8 cellular contexts compared by ENCODE assay signal in the genomic region with DNA sequence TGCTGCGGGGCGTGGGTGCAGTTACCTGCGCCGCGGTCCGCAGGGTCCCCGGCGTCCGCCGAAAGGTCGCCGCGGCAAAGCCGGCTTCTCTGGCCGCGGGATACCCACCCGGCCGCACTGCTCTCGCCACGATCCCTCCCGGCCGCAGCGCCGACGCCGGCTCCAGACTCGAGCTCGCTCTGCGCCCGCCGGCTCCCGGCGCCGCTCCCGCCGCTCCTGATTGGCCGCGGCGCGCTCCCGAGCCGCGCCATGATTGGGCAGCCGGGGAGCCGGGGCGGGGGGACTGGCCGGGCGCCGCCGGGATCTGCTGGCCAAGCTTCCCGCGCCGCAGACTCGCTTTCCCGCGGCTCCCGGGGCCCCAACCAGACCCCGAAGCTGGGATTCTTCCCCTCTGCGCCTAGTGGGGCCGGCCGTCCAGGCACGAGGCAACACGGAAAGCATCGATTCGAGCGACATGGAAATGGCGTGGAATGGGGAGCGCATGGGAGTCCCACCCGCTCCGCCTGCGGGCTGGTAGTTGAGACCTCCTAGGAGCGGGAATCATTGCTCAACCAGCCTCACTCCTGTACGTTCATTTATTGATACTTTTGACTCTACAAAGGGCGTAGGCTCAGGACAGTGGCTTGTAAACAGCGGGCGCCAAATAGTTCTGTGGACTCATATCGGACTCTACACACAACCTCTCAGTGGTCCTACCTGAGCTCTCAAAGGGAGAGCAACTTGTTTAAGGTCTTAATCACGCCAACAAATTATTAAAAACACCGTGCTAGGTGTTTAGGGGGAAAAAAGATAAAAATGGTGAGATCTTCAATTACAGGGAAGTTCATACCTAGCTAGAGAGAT. TPM values are rescaled to one million over a fixed set of nuclear protein-coding genes. Genes with fewer than 3 reads are reported as not detected.
A peak's percentile ranks its signal among the peaks of the same experiment; 100 is the strongest.
DNase-seq lines count a peak whose midpoint lies in the region; ATAC-seq and TF ChIP-seq lines count a peak whose summit lies in the region.

No MANE protein-coding gene starts in this region.

- peak overlapping the region; percentile 90 for H2AFZ ChIP-seq in neuronal stem cell (ENCODE audit: low read length)

- H3K9ac ChIP-seq in HUES48 (ENCODE audit: low read depth, low read length) (peak overlapping the region; percentile 29), neuronal stem cell (ENCODE audit: low read depth, low read length, poor library complexity) (peak overlapping the region; percentile 85)

- no peak overlapping the region for H2BK5ac ChIP-seq in neuronal stem cell (ENCODE audit: low read length)

- H3K27ac ChIP-seq in HUES48 (ENCODE audit: low read depth, low read length) (no peak overlapping the region), neuronal stem cell (replicated peaks; ENCODE audit: low read length) (no peak overlapping the region)

- H2BK12ac ChIP-seq in neuronal stem cell (ENCODE audit: low read length), result no peak overlapping the region

- no peaks in the 10 kb centered on the region for H3K9me3 ChIP-seq in HUES48 (ENCODE audit: control insufficient read depth, insufficient read depth, low read length)
- peaks cover 0 to 3% of the 10 kb centered on the region in 2 donors for H3K9me3 ChIP-seq in neuronal stem cell (replicated peaks in 1 of 2; ENCODE audit: control insufficient read depth in 2 of 2, insufficient read depth in 1 of 2, low read depth in 1 of 2, low read length in 2 of 2)

- H3K23ac ChIP-seq in neuronal stem cell (ENCODE audit: low read depth, low read length, poor library complexity), result no peak overlapping the region

- H3K27ac Mint-ChIP-seq in Calu3 (ENCODE audit: unreplicated experiment), result no peak overlapping the region
- no peak overlapping the region for H3K27ac Mint-ChIP-seq in activated naive CD8-positive, alpha-beta T cell

- H3K14ac ChIP-seq in neuronal stem cell (ENCODE audit: low read length), result no peak overlapping the region

- DNase-seq in Calu3 (peak; percentile 87), RPMI8226 (peak; percentile 82), head of caudate nucleus (peak; percentile 28 to 90 (median 78)), neuronal stem cell (ENCODE audit: low spot score) (peak; percentile 83), ureter (ENCODE audit: low spot score) (peak; percentile 75)

- H4K8ac ChIP-seq in neuronal stem cell (ENCODE audit: low read depth, low read length), result no peak overlapping the region

- peaks cover 34% of the 10 kb centered on the region for H3K27me3 ChIP-seq in HUES48 (ENCODE audit: control insufficient read depth, insufficient read depth, low read length)
- peaks cover 0 to 11% (median 0%) of the 10 kb centered on the region in 3 experiments for H3K27me3 ChIP-seq in neuronal stem cell (ENCODE audit: control insufficient read depth in 3 of 3, insufficient read depth in 3 of 3, low read depth in 1 of 3, low read length in 3 of 3)

- intact Hi-C loops in Calu3 (cut with micrococcal nuclease; ENCODE audit: unreplicated experiment) (loop anchor here (2.0 kb wide), 1 partner anchor 36 kb away; a partner anchor contains a TSS), head of caudate nucleus (cut with DNase I) (no loop called here)

- H3K36me3 Mint-ChIP-seq in Calu3 (ENCODE audit: insufficient read depth, unreplicated experiment), result peaks cover 15% of the 10 kb centered on the region
- H3K36me3 Mint-ChIP-seq in activated naive CD8-positive, alpha-beta T cell, result no peaks in the 10 kb centered on the region

- no peaks in the 10 kb centered on the region for H3K9me3 Mint-ChIP-seq in Calu3 (ENCODE audit: low read depth, unreplicated experiment)
- no peaks in the 10 kb centered on the region for H3K9me3 Mint-ChIP-seq in activated naive CD8-positive, alpha-beta T cell (ENCODE audit: low read depth)

- H3K36me3 ChIP-seq in HUES48 (ENCODE audit: control insufficient read depth, insufficient read depth, low read length) (no peaks in the 10 kb centered on the region), neuronal stem cell (replicated peaks in 1 of 2; ENCODE audit: control insufficient read depth in 2 of 2, insufficient read depth in 2 of 2, low read length in 2 of 2) (peaks cover 0 to 12% of the 10 kb centered on the region in 2 donors)

- TSS peak; percentile 58 for BruUV-seq in Calu3 (replicated peaks; lab: Mats Ljungman, UMichigan)

- no peak overlapping the region for H4K91ac ChIP-seq in neuronal stem cell (ENCODE audit: low read depth, low read length, poor library complexity)

- H3K27me3 Mint-ChIP-seq in Calu3 (ENCODE audit: unreplicated experiment), result peaks cover 46% of the 10 kb centered on the region
- H3K27me3 Mint-ChIP-seq in activated naive CD8-positive, alpha-beta T cell, result peaks cover 50% of the 10 kb centered on the region

- H3K18ac ChIP-seq in neuronal stem cell (ENCODE audit: low read length), result peak overlapping the region; percentile 95

- ATAC-seq in GM21447 (IDR thresholded peaks at IDR 0.05; ENCODE audit: unreplicated experiment), result peak; percentile 74

- H2AK5ac ChIP-seq in neuronal stem cell (ENCODE audit: low read depth, low read length), result no peak overlapping the region

- no CpG with 5 or more reads among the region's 79 CpGs for WGBS in neuronal stem cell (ENCODE audit: extremely low coverage in 2 of 2, insufficient read length in 2 of 2, insufficient replicate concordance in 1 of 2), 2 donors

- no peak overlapping the region for H2BK15ac ChIP-seq in neuronal stem cell (ENCODE audit: low read length)

- H3K4me3 ChIP-seq in HUES48 (ENCODE audit: low read depth, low read length) (peak overlapping the region; percentile 88), neuronal stem cell (ENCODE audit: low read length in 2 of 2) (peak overlapping the region; percentile 87 to 89)

- peaks cover 25% of the 10 kb centered on the region for H3K4me1 ChIP-seq in HUES48 (ENCODE audit: control insufficient read depth, insufficient read depth, low read length)
- peaks cover 7 to 9% of the 10 kb centered on the region in 2 donors for H3K4me1 ChIP-seq in neuronal stem cell (ENCODE audit: control insufficient read depth in 2 of 2, insufficient read depth in 1 of 2, low read depth in 1 of 2, low read length in 2 of 2)

- H3K79me1 ChIP-seq in neuronal stem cell (ENCODE audit: low read depth, low read length), result no peaks in the 10 kb centered on the region

- peak overlapping the region; percentile 84 for H3K4me3 Mint-ChIP-seq in Calu3 (ENCODE audit: low read depth, unreplicated experiment)
- peak overlapping the region; percentile 87 for H3K4me3 Mint-ChIP-seq in activated naive CD8-positive, alpha-beta T cell

- no peak overlapping the region for H3K4ac ChIP-seq in neuronal stem cell (ENCODE audit: low read length)

- H3K4me2 ChIP-seq in neuronal stem cell (ENCODE audit: insufficient read depth, low read length, poor library complexity, severe bottlenecking), result peak overlapping the region; percentile 96

- H3K4me1 Mint-ChIP-seq in Calu3 (ENCODE audit: low read depth, unreplicated experiment), result peaks cover 16% of the 10 kb centered on the region
- peaks cover 16% of the 10 kb centered on the region for H3K4me1 Mint-ChIP-seq in activated naive CD8-positive, alpha-beta T cell (ENCODE audit: low read depth)

- TF ChIP-seq CTCF in Calu3 (IDR thresholded peaks at IDR 0.05; ENCODE audit: unreplicated experiment), result no peak

- no peak overlapping the region for H2BK120ac ChIP-seq in neuronal stem cell (ENCODE audit: low read depth, low read length)

- CTCF ChIA-PET in Calu3 (lab: Charles Lee), result interaction anchor here (0.6 to 1.6 kb wide), 4 partner anchors 8 to 186 kb away, joined by 3 to 6 read pairs (median 4); no protein-coding TSS in a partner anchor

RNA-seq across cellular contexts. Expression of a gene that starts 36.4 kb away (rescaled TPM):
- total RNA-seq in Calu3 (2022), result 28.2 and 39.3 TPM in 2 replicates
- 4.6 TPM for polyA plus RNA-seq in neuronal stem cell (2013, experiment 1 of 2)
- 4.7 TPM for polyA plus RNA-seq in neuronal stem cell (2013, experiment 2 of 2)
- 61.4 TPM for total RNA-seq in ureter
